1 cellular context compared by ENCODE assay signal in genomic region chr10:33155720-33156638, GRCh38.
TF ChIP-seq lines count a peak whose summit lies in the region.

No MANE protein-coding gene starts in this region.

TF ChIP-seq in HepG2, 621 proteins besides CTCF, POLR2A, EP300 and RAD21 (continued from another document and continues in another):
- TF ChIP-seq KLF6 (CRISPR knock-in tag; IDR thresholded peaks at IDR 0.05) = peak; percentile 78; the same call in 1 of the 2 replicates
- TF ChIP-seq HOXA3 (CRISPR knock-in tag; IDR thresholded peaks at IDR 0.05) = peak; percentile 52; the same call in 1 of the 2 replicates
- no peak for TF ChIP-seq ZNF660 (CRISPR knock-in tag; IDR thresholded peaks at IDR 0.05; ENCODE audit: borderline replicate concordance, low read depth)
- TF ChIP-seq ZFP62 (CRISPR knock-in tag; IDR thresholded peaks at IDR 0.05) = no peak
- no peak for TF ChIP-seq POLR2G (IDR thresholded peaks at IDR 0.05; ENCODE audit: low read depth, low read length)
- TF ChIP-seq IRF9 (CRISPR knock-in tag; IDR thresholded peaks at IDR 0.05; ENCODE audit: borderline replicate concordance) = no peak
- peak; percentile 61 for TF ChIP-seq ZNF121 (CRISPR knock-in tag; IDR thresholded peaks at IDR 0.05)
- no peak for TF ChIP-seq EZH2 (conservative IDR thresholded peaks at IDR 0.05; ENCODE audit: low read depth, low read length)
- no peak for TF ChIP-seq ZBTB49 (CRISPR knock-in tag; IDR thresholded peaks at IDR 0.05; ENCODE audit: borderline replicate concordance)
- no peak for TF ChIP-seq ZBTB4 (CRISPR knock-in tag; IDR thresholded peaks at IDR 0.05; ENCODE audit: borderline replicate concordance)
- peak; percentile 69; the same call in 1 of the 2 replicates for TF ChIP-seq KDM1A (CRISPR knock-in tag; IDR thresholded peaks at IDR 0.05)
- TF ChIP-seq ZNF230 (CRISPR knock-in tag; IDR thresholded peaks at IDR 0.05) = 0 out of 2 replicates have a peak, but pooled peaks have one; percentile 31
- no peak; the same call in 1 of the 2 replicates for TF ChIP-seq ZNF460 (CRISPR knock-in tag; IDR thresholded peaks at IDR 0.05; ENCODE audit: borderline replicate concordance)
- peak; percentile 98 for TF ChIP-seq CEBPG (CRISPR knock-in tag; IDR thresholded peaks at IDR 0.05)
- TF ChIP-seq REPIN1 (CRISPR knock-in tag; IDR thresholded peaks at IDR 0.05; ENCODE audit: borderline replicate concordance, low read depth) = peak; percentile 65; the same call in 1 of the 2 replicates
- TF ChIP-seq ZNF740 (CRISPR knock-in tag; IDR thresholded peaks at IDR 0.05) = no peak
- TF ChIP-seq THAP8 (CRISPR knock-in tag; IDR thresholded peaks at IDR 0.05; ENCODE audit: borderline replicate concordance) = no peak
- no peak for TF ChIP-seq CBX5 (CRISPR knock-in tag; IDR thresholded peaks at IDR 0.05; ENCODE audit: borderline replicate concordance)
- no peak for TF ChIP-seq WIZ (CRISPR knock-in tag; IDR thresholded peaks at IDR 0.05)
- no peak for TF ChIP-seq RFX5 (IDR thresholded peaks at IDR 0.05; ENCODE audit: low read depth, low read length)
- TF ChIP-seq GATAD2A (CRISPR knock-in tag; IDR thresholded peaks at IDR 0.05) = peak; percentile 99
- TF ChIP-seq REST (IDR thresholded peaks at IDR 0.05; ENCODE audit: borderline replicate concordance in 1 of 2, low read depth in 1 of 2, low read length in 2 of 2) = peak in 1 of 2 experiments; percentile 83; a peak in 2 of 4 replicates
- TF ChIP-seq PAWR (CRISPR knock-in tag; IDR thresholded peaks at IDR 0.05; ENCODE audit: borderline replicate concordance) = no peak
- TF ChIP-seq MYPOP (CRISPR knock-in tag; IDR thresholded peaks at IDR 0.05) = peak; percentile 82; the same call in 1 of the 2 replicates
- TF ChIP-seq TIGD3 (CRISPR knock-in tag; IDR thresholded peaks at IDR 0.05; ENCODE audit: borderline replicate concordance) = no peak
- no peak; the same call in 2 of the 3 replicates for TF ChIP-seq MXI1 (IDR thresholded peaks at IDR 0.05; ENCODE audit: borderline replicate concordance, low read depth, low read length)
- TF ChIP-seq ERF (CRISPR knock-in tag; IDR thresholded peaks at IDR 0.05) = peak; percentile 94
- peak; percentile 97 for TF ChIP-seq DPF2 (CRISPR knock-in tag; IDR thresholded peaks at IDR 0.05; ENCODE audit: borderline replicate concordance, low read depth)
- TF ChIP-seq RORA (CRISPR knock-in tag; IDR thresholded peaks at IDR 0.05) = no peak
- TF ChIP-seq PRDM10 (CRISPR knock-in tag; IDR thresholded peaks at IDR 0.05; ENCODE audit: low read depth) = no peak
- peak; percentile 57; the same call in 1 of the 2 replicates for TF ChIP-seq ZBTB43 (CRISPR knock-in tag; conservative IDR thresholded peaks at IDR 0.05)
- TF ChIP-seq ZNF766 (CRISPR knock-in tag; IDR thresholded peaks at IDR 0.05; ENCODE audit: borderline replicate concordance) = no peak
- TF ChIP-seq ZNF597 (CRISPR knock-in tag; IDR thresholded peaks at IDR 0.05) = no peak
- no peak for TF ChIP-seq ZBTB3 (CRISPR knock-in tag; IDR thresholded peaks at IDR 0.05; ENCODE audit: borderline replicate concordance, low read depth)
- TF ChIP-seq ZNF225 (CRISPR knock-in tag; IDR thresholded peaks at IDR 0.05) = no peak
- no peak for TF ChIP-seq ZBTB8A (CRISPR knock-in tag; IDR thresholded peaks at IDR 0.05; ENCODE audit: borderline replicate concordance, low read depth)
- no peak for TF ChIP-seq ZNF446 (CRISPR knock-in tag; IDR thresholded peaks at IDR 0.05)
- no peak for TF ChIP-seq ZNF30 (CRISPR knock-in tag; IDR thresholded peaks at IDR 0.05)
- no peak for TF ChIP-seq RBAK (CRISPR knock-in tag; IDR thresholded peaks at IDR 0.05)
- no peak for TF ChIP-seq CBX2 (IDR thresholded peaks at IDR 0.05; ENCODE audit: low read depth, low read length)
- TF ChIP-seq CBX2 (CRISPR knock-in tag; IDR thresholded peaks at IDR 0.05; ENCODE audit: low read depth) = no peak
